Comparison of ENCODE assay signal across 19 cellular contexts in the genomic region with DNA sequence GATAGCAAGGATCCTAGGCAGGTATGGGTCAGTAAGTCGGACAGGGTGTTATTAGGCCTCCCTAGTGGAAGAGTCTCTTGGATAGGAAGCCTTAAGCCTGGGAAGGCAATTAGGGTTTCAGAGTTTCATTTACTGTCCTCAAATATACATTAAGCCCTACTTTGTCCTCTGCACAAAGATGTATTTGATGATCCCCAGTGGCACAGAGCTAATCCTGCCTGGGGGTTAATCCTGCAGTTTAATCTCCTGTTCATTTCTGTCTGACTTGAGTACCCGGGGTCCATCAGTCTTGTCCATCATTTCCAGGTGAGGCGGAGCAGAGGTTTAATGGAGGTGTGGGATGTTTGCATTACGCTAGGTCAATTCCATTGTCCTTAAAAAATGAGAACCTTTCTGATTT.
"Had no signal": no experiment of that assay in that cellular context is flagged by ENCODE, and none has a peak within 500 bp of the region (broad histone marks: within the 10 kb centered on the region; RNA-seq: fewer than 3 reads in every experiment).

No MANE protein-coding gene starts in this region.

- H3K36me3 ChIP-seq: ascending aorta, breast epithelium, left ventricle myocardium inferior, ovary, right lobe of liver, tibial nerve, vagina had no signal

- H3K4me3 ChIP-seq: ascending aorta, breast epithelium, left ventricle myocardium inferior, ovary, psoas muscle, right lobe of liver, tibial nerve, vagina had no signal

- H3K27ac Mint-ChIP-seq: activated naive CD4-positive, alpha-beta T cell treated with anti-CD3 and anti-CD28 coated beads, Interleukin-2, amount 50 U/mL, for 24 hours; activated T-cell treated with anti-CD3 and anti-CD28 coated beads, Interleukin-2, amount 50 U/mL, for 72 hours; immature natural killer cell; stimulated activated naive B cell treated with anti-CD40 and anti-IgM and Interleukin-4, amounts not matched to agents 10 μg/mL and 1 μg/mL and 100 μg/mL, for 72 hours; T-helper 17 cell had no signal

- ATAC-seq: activated T-cell treated with anti-CD3 and anti-CD28 coated beads, Interleukin-2, amount 50 U/mL, for 72 hours; psoas muscle; right lobe of liver; stimulated activated naive B cell treated with anti-CD40 and anti-IgM and Interleukin-4, amounts not matched to agents 10 μg/mL and 1 μg/mL and 100 μg/mL, for 72 hours; T-helper 17 cell had no signal

- DNase-seq: activated CD4-positive, alpha-beta T cell treated with anti-CD3 and anti-CD28 coated beads, Interleukin-2, amount 50 U/mL, for 4 hours; activated effector memory CD4-positive, alpha-beta T cell treated with anti-CD3 and anti-CD28 coated beads, Interleukin-2, amount 50 U/mL, for 16 hours; activated T-cell treated with anti-CD3 and anti-CD28 coated beads, Interleukin-2, amount 50 U/mL, for 72 hours; cerebellar nuclear complex; effector CD4-positive, alpha-beta T cell; immature natural killer cell; kidney glomerular epithelial cell; left ventricle myocardium inferior; mammary epithelial cell; ovary; psoas muscle; right lobe of liver; stimulated activated naive B cell treated with anti-CD40 and anti-IgM and Interleukin-4, amounts not matched to agents 10 μg/mL and 1 μg/mL and 100 μg/mL, for 72 hours; T-helper 17 cell had no signal

- H3K9me3 ChIP-seq: ascending aorta, breast epithelium, left ventricle myocardium inferior, ovary, psoas muscle, right lobe of liver, tibial nerve, vagina had no signal

- H3K36me3 Mint-ChIP-seq: activated naive CD4-positive, alpha-beta T cell treated with anti-CD3 and anti-CD28 coated beads, Interleukin-2, amount 50 U/mL, for 24 hours; immature natural killer cell had no signal

- H3K27me3 ChIP-seq: ascending aorta, breast epithelium, ovary, right lobe of liver, tibial nerve, vagina had no signal

- H3K4me1 Mint-ChIP-seq: activated naive CD4-positive, alpha-beta T cell treated with anti-CD3 and anti-CD28 coated beads, Interleukin-2, amount 50 U/mL, for 24 hours; immature natural killer cell had no signal

- H3K27me3 Mint-ChIP-seq: activated naive CD4-positive, alpha-beta T cell treated with anti-CD3 and anti-CD28 coated beads, Interleukin-2, amount 50 U/mL, for 24 hours; stimulated activated naive B cell treated with anti-CD40 and anti-IgM and Interleukin-4, amounts not matched to agents 10 μg/mL and 1 μg/mL and 100 μg/mL, for 72 hours; T-helper 17 cell had no signal

- H3K9me3 Mint-ChIP-seq: activated naive CD4-positive, alpha-beta T cell treated with anti-CD3 and anti-CD28 coated beads, Interleukin-2, amount 50 U/mL, for 24 hours; immature natural killer cell; stimulated activated naive B cell treated with anti-CD40 and anti-IgM and Interleukin-4, amounts not matched to agents 10 μg/mL and 1 μg/mL and 100 μg/mL, for 72 hours had no signal

- H3K4me1 ChIP-seq: ascending aorta, psoas muscle, right lobe of liver, tibial nerve had no signal

- H3K4me3 Mint-ChIP-seq: activated naive CD4-positive, alpha-beta T cell treated with anti-CD3 and anti-CD28 coated beads, Interleukin-2, amount 50 U/mL, for 24 hours; activated T-cell treated with anti-CD3 and anti-CD28 coated beads, Interleukin-2, amount 50 U/mL, for 72 hours; immature natural killer cell; stimulated activated naive B cell treated with anti-CD40 and anti-IgM and Interleukin-4, amounts not matched to agents 10 μg/mL and 1 μg/mL and 100 μg/mL, for 72 hours; T-helper 17 cell had no signal

- H3K27ac ChIP-seq: ascending aorta, breast epithelium, left ventricle myocardium inferior, ovary, psoas muscle, right lobe of liver, tibial nerve had no signal
